1 cellular context compared by ENCODE assay signal in the genomic region with DNA sequence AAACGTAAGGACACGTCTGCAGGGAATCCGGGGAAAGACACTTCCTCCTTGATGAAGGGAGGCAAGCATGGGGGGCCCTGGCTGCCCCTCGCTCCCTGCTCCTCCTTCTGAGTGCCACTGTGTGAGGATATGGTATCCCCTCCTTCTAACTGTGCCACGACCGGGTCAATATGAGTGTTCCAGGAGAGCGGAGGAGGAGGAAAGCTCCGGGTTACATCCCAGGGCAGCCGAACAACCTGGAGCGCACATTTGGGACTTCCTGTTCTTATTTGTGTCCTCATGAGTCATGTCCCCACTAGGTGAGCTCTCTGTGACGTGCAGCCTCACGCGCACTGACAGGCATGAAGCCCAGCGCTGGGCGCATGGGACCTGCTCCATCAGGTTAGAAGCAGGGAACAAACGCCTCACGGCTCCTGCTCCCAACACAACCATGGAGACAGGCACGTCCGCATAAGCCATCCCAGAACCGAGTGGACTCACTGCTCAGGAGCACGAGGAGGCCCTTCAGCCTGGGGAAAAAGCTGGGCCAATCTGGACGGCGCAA.
TF ChIP-seq lines count a peak whose summit lies in the region.

No MANE protein-coding gene starts in this region.

TF ChIP-seq in K562, 482 proteins besides CTCF, POLR2A, EP300 and RAD21:
- TF ChIP-seq JUN (IDR thresholded peaks at IDR 0.05; ENCODE audit: borderline replicate concordance, low read depth, low read length) (no peak), JUN (CRISPR knock-in tag; IDR thresholded peaks at IDR 0.05; ENCODE audit: borderline replicate concordance) (no peak), ZBTB33 (CRISPR knock-in tag; IDR thresholded peaks at IDR 0.05) (peak; percentile 71; the same call in 1 of the 2 replicates), ZNF707 (CRISPR knock-in tag; conservative IDR thresholded peaks at IDR 0.05) (no peak), ZNF444 (CRISPR knock-in tag; IDR thresholded peaks at IDR 0.05) (no peak), ELK1 (CRISPR knock-in tag; IDR thresholded peaks at IDR 0.05) (no peak)
